ENCODE assay signal across 2 cellular contexts in the genomic region with DNA sequence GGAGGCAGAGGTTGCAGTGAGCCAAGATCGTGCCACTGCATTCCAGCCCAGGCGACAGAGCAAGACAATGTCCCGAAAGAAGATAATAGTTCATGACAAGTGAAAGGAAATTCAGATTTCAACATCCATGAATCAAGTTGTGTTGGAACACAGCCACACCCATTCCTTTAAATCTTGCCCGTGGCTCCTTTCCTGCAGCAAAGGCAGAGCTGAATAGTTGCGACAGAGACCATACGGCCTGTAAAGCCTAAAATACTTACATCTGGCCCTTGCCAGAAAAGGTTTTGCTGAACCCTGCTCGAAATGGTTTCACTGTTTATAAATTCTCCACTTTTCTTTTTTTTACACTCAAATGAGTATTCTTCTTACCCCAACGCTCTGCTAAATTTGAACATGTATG.
TF ChIP-seq lines count a peak whose summit lies in the region.

No MANE protein-coding gene starts in this region.

TF ChIP-seq in liver, 16 proteins besides CTCF, POLR2A, EP300 and RAD21:
- TF ChIP-seq FOXA2 (IDR thresholded peaks at IDR 0.05) (peak; percentile 9), YY1 (IDR thresholded peaks at IDR 0.05) (peak; percentile 33), RXRA (IDR thresholded peaks at IDR 0.05) (peak; percentile 10 to 72), NR2F2 (IDR thresholded peaks at IDR 0.05) (no peak), HNF4G (IDR thresholded peaks at IDR 0.05) (no peak), SP1 (IDR thresholded peaks at IDR 0.05) (peak; percentile 27), HNF4A (conservative IDR thresholded peaks at IDR 0.05) (peak; percentile 6 to 43)

TF ChIP-seq in HepG2, 621 proteins besides CTCF, POLR2A, EP300 and RAD21:
- no peak for TF ChIP-seq ZNF431 (CRISPR knock-in tag; IDR thresholded peaks at IDR 0.05; ENCODE audit: borderline replicate concordance, low read depth)
